ENCODE assay signal across 8 cellular contexts in genomic region chr2:40431600-40431955, GRCh38. TPM values are rescaled to one million over a fixed set of nuclear protein-coding genes. Genes with fewer than 3 reads are reported as not detected.
A peak's percentile ranks its signal among the peaks of the same experiment; 100 is the strongest.
DNase-seq lines count a peak whose midpoint lies in the region; ATAC-seq and TF ChIP-seq lines count a peak whose summit lies in the region.
"Had no signal": no experiment of that assay in that cellular context is flagged by ENCODE, and none has a peak within 500 bp of the region (broad histone marks: within the 10 kb centered on the region; RNA-seq: fewer than 3 reads in every experiment).

No MANE protein-coding gene starts in this region.

- H3K27ac ChIP-seq in transverse colon = peak overlapping the region; percentile 28 to 59 (median 46)

- intact Hi-C loops in transverse colon (cut with DNase I; ENCODE audit: low total_unique reads) = no loop called here

- no peaks in the 10 kb centered on the region for H3K9me3 ChIP-seq in adipocyte (ENCODE audit: control insufficient read depth, low read length)
- no peaks in the 10 kb centered on the region for H3K9me3 ChIP-seq in transverse colon

- no peak for TF ChIP-seq EP300 in transverse colon (IDR thresholded peaks at IDR 0.05; ENCODE audit: low read depth)

- H3K4me3 ChIP-seq in adipocyte (ENCODE audit: low read length) = no peak overlapping the region
- H3K4me3 ChIP-seq in transverse colon = no peak overlapping the region

- in situ Hi-C loops in transverse colon (cut with MboI; ENCODE audit: low pct_ligation_motif_present in 1 of 4, low pct_unique_long_range_greater_than_20kb in 1 of 4, low sequenced_read_pairs in 3 of 4) = no loop called here

- WGBS in transverse colon (ENCODE audit: low coverage in 1 of 2), 2 donors = 36% methylated on average over 3 of the region's 3 CpGs; no CpG with 5 or more reads in 1 of the 2 donors

- no peak for TF ChIP-seq CTCF in transverse colon (IDR thresholded peaks at IDR 0.05)

- ATAC-seq in GM21825 (IDR thresholded peaks at IDR 0.05; ENCODE audit: unreplicated experiment) = no peak
- no peak for ATAC-seq in GM18505 (IDR thresholded peaks at IDR 0.05; ENCODE audit: unreplicated experiment)

- DNase-seq in HT1080 (ENCODE audit: low read depth) (peak; percentile 68), adipocyte (ENCODE audit: low read depth) (peak; percentile 68), iris pigment epithelial cell (ENCODE audit: low read depth) (peak; percentile 78), transverse colon (no peak)
- no peak for DNase-seq in activated effector memory CD4-positive, alpha-beta T cell treated with anti-CD3 and anti-CD28 coated beads, Interleukin-2, amount 50 U/mL, for 16 hours
- DNase-seq: NCI-H524 treated with DMSO at 0.1 percent for 48 hours had no signal

- H3K4me1 ChIP-seq in adipocyte (ENCODE audit: control insufficient read depth, insufficient read depth, low read length) = peaks cover 53% of the 10 kb centered on the region
- peaks cover 0 to 23% (median 0%) of the 10 kb centered on the region in 4 donors for H3K4me1 ChIP-seq in transverse colon

- TF ChIP-seq POLR2A in transverse colon (IDR thresholded peaks at IDR 0.05) (no peak), GM18505 (IDR thresholded peaks at IDR 0.05; ENCODE audit: borderline replicate concordance, extremely low read depth, insufficient read depth, insufficient read length) (no peak)

- H3K9ac ChIP-seq in adipocyte (ENCODE audit: low read length) = no peak overlapping the region

- H3K36me3 ChIP-seq in adipocyte (ENCODE audit: control insufficient read depth, insufficient read depth, low read length, severe bottlenecking) = no peaks in the 10 kb centered on the region
- no peaks in the 10 kb centered on the region for H3K36me3 ChIP-seq in transverse colon

- no peaks in the 10 kb centered on the region for H3K27me3 ChIP-seq in adipocyte (replicated peaks; ENCODE audit: control insufficient read depth, insufficient read depth, low read length)
- no peaks in the 10 kb centered on the region for H3K27me3 ChIP-seq in transverse colon

RNA-seq across cellular contexts. Expression of gene SLC8A1, which starts 20.3 kb away (rescaled TPM):
- total RNA-seq in HT1080 (2014; rRNA removed; shearing (Covaris generic)) = 8.3 and 8.8 TPM in 2 replicates
- 1.2 and 1.9 TPM in 2 replicates for polyA plus RNA-seq in HT1080 (2015; cell fraction: cytosol; rRNA removed)
- 4.1 and 4.4 TPM in 2 replicates for polyA plus RNA-seq in HT1080 (2015; cell fraction: nucleus; rRNA removed)
- total RNA-seq in transverse colon = 10 to 100 TPM; 22.8 to 65.5 (median 42.0) TPM

Comparison
In these comparisons a context has a peak if more than half of its experiments do, and no peak if none do; other contexts are left out.
1. DNase-seq: peak in HT1080 (single experiment), adipocyte (single experiment) and iris pigment epithelial cell (single experiment); none in transverse colon (single experiment) and activated effector memory CD4-positive, alpha-beta T cell treated with anti-CD3 and anti-CD28 coated beads, Interleukin-2, amount 50 U/mL, for 16 hours (single experiment).